In the genomic region with DNA sequence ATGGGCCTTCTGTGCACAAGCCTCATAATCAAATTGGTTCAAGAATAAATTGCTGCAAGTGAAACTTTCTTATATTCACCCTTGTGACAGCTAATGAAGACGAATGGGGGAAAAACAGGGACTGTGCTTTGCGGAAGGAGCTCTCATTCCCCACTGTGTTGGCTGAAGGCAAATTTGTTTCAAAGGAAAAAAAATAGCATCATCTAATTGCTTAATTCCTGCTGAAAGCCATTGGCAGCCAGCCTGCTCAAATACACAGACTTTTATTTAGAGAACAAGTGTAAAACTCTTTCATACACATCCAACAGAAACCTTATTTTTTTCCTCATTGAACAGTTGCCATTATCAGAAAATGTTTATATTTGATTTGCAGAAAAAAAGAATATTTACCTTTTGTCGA, we compare ENCODE assay signal across 30 cellular contexts.
DNase-seq lines count a peak whose midpoint lies in the region; ATAC-seq lines count a peak whose summit lies in the region.
"Had no signal": no experiment of that assay in that cellular context is flagged by ENCODE, and none has a peak within 500 bp of the region (broad histone marks: within the 10 kb centered on the region; RNA-seq: fewer than 3 reads in every experiment).

No MANE protein-coding gene starts in this region.

- H3K27ac ChIP-seq in mesenchymal stem cell (ENCODE audit: low read length, poor library complexity, severe bottlenecking): no peak overlapping the region
- H3K27ac ChIP-seq: BLaER1, left ventricle myocardium inferior, neural progenitor cell, pancreas, right atrium auricular region, thoracic aorta, uterus had no signal

- H3K4me2 ChIP-seq in mesenchymal stem cell (ENCODE audit: low read length, poor library complexity, severe bottlenecking): no peak overlapping the region
- H3K4me2 ChIP-seq: BLaER1, neural progenitor cell, smooth muscle cell had no signal

- H2AFZ ChIP-seq in mesenchymal stem cell (ENCODE audit: low read depth, low read length): no peak overlapping the region
- H2AFZ ChIP-seq: neural progenitor cell had no signal

- no peak overlapping the region for H3K18ac ChIP-seq in mesenchymal stem cell (ENCODE audit: low read depth in 1 of 2, low read length in 2 of 2)

- no peak overlapping the region for H3K23ac ChIP-seq in mesenchymal stem cell (ENCODE audit: low read length in 2 of 2)

- H3K4ac ChIP-seq in mesenchymal stem cell (ENCODE audit: low read depth in 1 of 2, low read length in 2 of 2): no peak overlapping the region

- H2BK5ac ChIP-seq in mesenchymal stem cell (ENCODE audit: low read depth, low read length, poor library complexity, severe bottlenecking): no peak overlapping the region

- H3K79me1 ChIP-seq in mesenchymal stem cell (replicated peaks; ENCODE audit: low read length, poor library complexity, severe bottlenecking): no peaks in the 10 kb centered on the region

- no peak overlapping the region for H4K8ac ChIP-seq in mesenchymal stem cell (ENCODE audit: low read length)

- H3K4me1 ChIP-seq in mesenchymal stem cell (ENCODE audit: control insufficient read depth, insufficient read depth, low read depth, low read length): no peaks in the 10 kb centered on the region
- H3K4me1 ChIP-seq: BLaER1, left ventricle myocardium inferior, neural progenitor cell, pancreas, right atrium auricular region, uterus had no signal

- H3K36me3 ChIP-seq in mesenchymal stem cell (ENCODE audit: control insufficient read depth in 1 of 2, insufficient read depth in 2 of 2, low read depth in 1 of 2, low read length in 2 of 2): no peaks in the 10 kb centered on the region
- H3K36me3 ChIP-seq: BLaER1, left ventricle myocardium inferior, neural progenitor cell, pancreas, right atrium auricular region, thoracic aorta, uterus had no signal

- no peak overlapping the region for H2AK5ac ChIP-seq in mesenchymal stem cell (ENCODE audit: low read length, severe bottlenecking)

- no peak overlapping the region for H2BK12ac ChIP-seq in mesenchymal stem cell (ENCODE audit: low read length in 2 of 2)

- H4K91ac ChIP-seq in mesenchymal stem cell (ENCODE audit: low read length): no peak overlapping the region

- no peak overlapping the region for H3K9ac ChIP-seq in mesenchymal stem cell (ENCODE audit: low read length)
- H3K9ac ChIP-seq: BLaER1, neural progenitor cell had no signal

- DNase-seq in Ammon's horn (ENCODE audit: low spot score): peak; percentile 62
- peak; percentile 85 for DNase-seq in NCI-H1105 treated with DMSO at 0.1 percent for 48 hours (lab: John Stamatoyannopoulos, UW)
- DNase-seq in NCI-H69 (lab: John Stamatoyannopoulos, UW): peak; percentile 82
- peak; percentile 8 for DNase-seq in left kidney (ENCODE audit: low read depth, low spot score)
- no peak for DNase-seq in OCI-M1 (lab: John Stamatoyannopoulos, UW)
- DNase-seq in mesenchymal stem cell: no peak
- DNase-seq: activated CD4-positive, alpha-beta T cell treated with anti-CD3 and anti-CD28 coated beads, Interleukin-2, amount 50 U/mL, for 4 hours; activated naive CD8-positive, alpha-beta T cell treated with anti-CD3 and anti-CD28 coated beads, Interleukin-2, amount 50 U/mL, for 24 hours; activated T-cell treated with anti-CD3 and anti-CD28 coated beads, Interleukin-2, amount 50 U/mL, for 72 hours; cortex of kidney; DMS153; effector memory CD8-positive, alpha-beta T cell; glutamatergic neuron; KBM-7; left ventricle myocardium inferior; NCI-H1694; NCI-H226; NK-92 treated with Interleukin-12 subunit alpha and Interleukin-12 subunit beta, amount 100 ng/mL, for 24 hours; pancreas; PC-3; stimulated activated naive CD8-positive, alpha-beta T cell treated with anti-CD3 and anti-CD28 coated beads, Interleukin-15, Interleukin-2, amounts not matched to agents 100 U/mL and 50 U/mL, for 24 hours; T-helper 2 cell; uterus had no signal

- no CpG with 5 or more reads among the region's 3 CpGs for WGBS in mesenchymal stem cell

- ATAC-seq in HG03108 (IDR thresholded peaks at IDR 0.05; ENCODE audit: unreplicated experiment): no peak
- ATAC-seq: activated CD4-positive, CD25-positive, alpha-beta regulatory T cell treated with anti-CD3 and anti-CD28 coated beads, Interleukin-2, amount 50 U/mL, for 24 hours; activated naive CD8-positive, alpha-beta T cell treated with anti-CD3 and anti-CD28 coated beads, Interleukin-2, amount 50 U/mL, for 24 hours; activated T-cell treated with anti-CD3 and anti-CD28 coated beads, Interleukin-2, amount 50 U/mL, for 72 hours; effector memory CD8-positive, alpha-beta T cell; PC-3; stimulated activated naive CD8-positive, alpha-beta T cell treated with anti-CD3 and anti-CD28 coated beads, Interleukin-15, Interleukin-2, amounts not matched to agents 100 U/mL and 50 U/mL, for 24 hours had no signal

- H3K27me3 ChIP-seq in mesenchymal stem cell (ENCODE audit: control insufficient read depth in 1 of 2, insufficient read depth in 1 of 2, low read length in 2 of 2): no peaks in the 10 kb centered on the region
- H3K27me3 ChIP-seq: BLaER1, neural progenitor cell, pancreas, right atrium auricular region, uterus had no signal

- no peak overlapping the region for H3K14ac ChIP-seq in mesenchymal stem cell (ENCODE audit: low read length in 2 of 2)

- H2BK120ac ChIP-seq in mesenchymal stem cell (ENCODE audit: low read depth, low read length): no peak overlapping the region

- H3K9me3 ChIP-seq in mesenchymal stem cell (ENCODE audit: control insufficient read depth, low read length): no peaks in the 10 kb centered on the region
- H3K9me3 ChIP-seq: BLaER1, left ventricle myocardium inferior, pancreas, right atrium auricular region, thoracic aorta, uterus had no signal

- no peak overlapping the region for H3K4me3 ChIP-seq in mesenchymal stem cell (ENCODE audit: insufficient read depth in 1 of 2, low read depth in 1 of 2, low read length in 2 of 2)
- H3K4me3 ChIP-seq: BLaER1, left ventricle myocardium inferior, neural progenitor cell, pancreas, right atrium auricular region, smooth muscle cell, thoracic aorta, uterus had no signal

- H2BK15ac ChIP-seq in mesenchymal stem cell (ENCODE audit: low read depth, poor library complexity, severe bottlenecking): no peak overlapping the region

Comparison
In these comparisons a context has a peak if more than half of its experiments do, and no peak if none do; other contexts are left out.
1. DNase-seq: peak in Ammon's horn (single experiment), NCI-H1105 treated with DMSO at 0.1 percent for 48 hours (single experiment), NCI-H69 (single experiment) and left kidney (single experiment); none in OCI-M1 (single experiment) and mesenchymal stem cell (single experiment).